Comparison of ENCODE assay signal across 22 cellular contexts in genomic region chr17:28492352-28493310, GRCh38. TPM values are rescaled to one million over a fixed set of nuclear protein-coding genes. Genes with fewer than 3 reads are reported as not detected.
DNase-seq lines count a peak whose midpoint lies in the region; ATAC-seq, FAIRE-seq and TF ChIP-seq lines count a peak whose summit lies in the region.
"Had no signal": no experiment of that assay in that cellular context is flagged by ENCODE, and none has a peak within 500 bp of the region (broad histone marks: within the 10 kb centered on the region; RNA-seq: fewer than 3 reads in every experiment).

No MANE protein-coding gene starts in this region.

- H3K4me3 ChIP-seq in BLaER1 (no peak overlapping the region), kidney (ENCODE audit: low read length in 2 of 2) (no peak overlapping the region)

- no peaks in the 10 kb centered on the region for H3K9me3 Mint-ChIP-seq in MCF 10A (ENCODE audit: unreplicated experiment)
- H3K9me3 Mint-ChIP-seq in activated naive CD4-positive, alpha-beta T cell treated with anti-CD3 and anti-CD28 coated beads, Interleukin-2, amount 50 U/mL, for 72 hours, result no peaks in the 10 kb centered on the region
- H3K9me3 Mint-ChIP-seq: activated T-cell treated with anti-CD3 and anti-CD28 coated beads, Interleukin-2, amount 50 U/mL, for 24 hours; CD8-positive, alpha-beta T cell; mesothelial cell of epicardium; neural crest cell; stimulated activated naive CD8-positive, alpha-beta T cell treated with anti-CD3 and anti-CD28 coated beads, Interleukin-15, amount 100 ng/mL, for 72 hours; T-cell had no signal

- no peak for ATAC-seq in activated naive CD4-positive, alpha-beta T cell treated with anti-CD3 and anti-CD28 coated beads, Interleukin-2, amount 50 U/mL, for 72 hours
- no peak for ATAC-seq in GM19397 (IDR thresholded peaks at IDR 0.05; ENCODE audit: unreplicated experiment)
- ATAC-seq: CD8-positive, alpha-beta T cell; Right ventricle myocardium inferior; stimulated activated naive CD8-positive, alpha-beta T cell treated with anti-CD3 and anti-CD28 coated beads, Interleukin-15, amount 100 ng/mL, for 72 hours; T-cell had no signal

- TF ChIP-seq POLR2A in GM12892 (IDR thresholded peaks at IDR 0.05; ENCODE audit: low read depth, low read length), result no peak

- CTCF ChIA-PET in MCF 10A (lab: Yijun Ruan, JAX), result interaction anchor here (0.6 to 5.9 kb wide), 32 partner anchors 9 to 1013 kb away, joined by 3 to 98 read pairs (median 4); partner anchors contain the start of gene RPL23A

- no peaks in the 10 kb centered on the region for H4K20me1 ChIP-seq in BLaER1

- H3K27ac Mint-ChIP-seq in MCF 10A (ENCODE audit: low read depth, unreplicated experiment), result peak overlapping the region; percentile 68
- H3K27ac Mint-ChIP-seq in activated naive CD4-positive, alpha-beta T cell treated with anti-CD3 and anti-CD28 coated beads, Interleukin-2, amount 50 U/mL, for 72 hours, result no peak overlapping the region
- H3K27ac Mint-ChIP-seq: activated naive CD8-positive, alpha-beta T cell; activated T-cell treated with anti-CD3 and anti-CD28 coated beads, Interleukin-2, amount 50 U/mL, for 24 hours; brain; CD8-positive, alpha-beta T cell; mesothelial cell of epicardium; stimulated activated naive CD8-positive, alpha-beta T cell treated with anti-CD3 and anti-CD28 coated beads, Interleukin-15, amount 100 ng/mL, for 72 hours; T-cell had no signal

- DNase-seq in M059J (ENCODE audit: low read depth) (peak; percentile 19), MCF 10A (ENCODE audit: unreplicated experiment) (peak; percentile 61), kidney (peak; percentile 15), GM12892 (ENCODE audit: insufficient read length) (no peak), NCI-H526 (lab: John Stamatoyannopoulos, UW) (no peak)
- no peak for DNase-seq in activated naive CD4-positive, alpha-beta T cell treated with anti-CD3 and anti-CD28 coated beads, Interleukin-2, amount 50 U/mL, for 72 hours (ENCODE audit: low spot score in 2 of 2)
- DNase-seq: activated CD4-positive, alpha-beta T cell treated with anti-CD3 and anti-CD28 coated beads, Interleukin-2, amount 50 U/mL, for 48 hours; activated T-cell treated with anti-CD3 and anti-CD28 coated beads, Interleukin-2, amount 50 U/mL, for 24 hours; CD8-positive, alpha-beta T cell; KBM-7; kidney glomerular epithelial cell; NCI-H1092; stimulated activated CD4-positive, alpha-beta T cell treated with anti-CD3 and anti-CD28 coated beads, Interleukin-15, amount 100 ng/mL, for 24 hours; stimulated activated naive CD8-positive, alpha-beta T cell treated with anti-CD3 and anti-CD28 coated beads, Interleukin-15, amount 100 ng/mL, for 72 hours; T-cell had no signal

- no TSS peak for BruUV-seq in MCF 10A (replicated peaks; lab: Mats Ljungman, UMichigan)

- intact Hi-C loops in MCF 10A (cut with micrococcal nuclease) (loop anchor here (5.0 kb wide), 2 partner anchors 155 to 260 kb away; partner anchors contain the start of genes IFT20 and TNFAIP1), kidney (cut with DNase I) (loop anchor here (10.0 kb wide), 1 partner anchor 122 kb away; the partner anchor contains the start of gene RSKR)

- peak overlapping the region; percentile 64 for H3K4me2 ChIP-seq in BLaER1

- H3K4me1 ChIP-seq in BLaER1 (peaks cover 61% of the 10 kb centered on the region), kidney (ENCODE audit: control insufficient read depth in 1 of 2, insufficient read depth in 1 of 2, low read depth in 1 of 2, low read length in 2 of 2) (peaks cover 16 to 27% of the 10 kb centered on the region in 2 donors)

- H3K9ac ChIP-seq in BLaER1, result peak overlapping the region; percentile 48; the same call in 1 of the 2 replicates
- H3K9ac ChIP-seq in kidney (ENCODE audit: low read length in 2 of 2), result no peak overlapping the region

- no peaks in the 10 kb centered on the region for H3K27me3 Mint-ChIP-seq in MCF 10A (ENCODE audit: insufficient read depth, unreplicated experiment)
- H3K27me3 Mint-ChIP-seq: activated naive CD8-positive, alpha-beta T cell; activated T-cell treated with anti-CD3 and anti-CD28 coated beads, Interleukin-2, amount 50 U/mL, for 24 hours had no signal

- H3K36me3 Mint-ChIP-seq in MCF 10A (ENCODE audit: insufficient read depth, unreplicated experiment), result no peaks in the 10 kb centered on the region
- no peaks in the 10 kb centered on the region for H3K36me3 Mint-ChIP-seq in activated naive CD4-positive, alpha-beta T cell treated with anti-CD3 and anti-CD28 coated beads, Interleukin-2, amount 50 U/mL, for 72 hours
- H3K36me3 Mint-ChIP-seq: activated naive CD8-positive, alpha-beta T cell; brain; CD8-positive, alpha-beta T cell; mesothelial cell of epicardium; T-cell had no signal

- no peak for FAIRE-seq in kidney (lab: Jason Lieb, UNC)
- FAIRE-seq in GM12892 (lab: Jason Lieb, UNC), result no peak

- POLR2A ChIA-PET in MCF 10A (lab: Yijun Ruan, JAX), result interaction anchor here (0.6 to 2.2 kb wide), 22 partner anchors 27 to 259 kb away, joined by 3 to 23 read pairs (median 4); partner anchors contain the start of genes IFT20, PIGS, POLDIP2 and SLC46A1

- H3K4me3 Mint-ChIP-seq in MCF 10A (ENCODE audit: unreplicated experiment), result no peak overlapping the region
- H3K4me3 Mint-ChIP-seq: activated naive CD8-positive, alpha-beta T cell; activated T-cell treated with anti-CD3 and anti-CD28 coated beads, Interleukin-2, amount 50 U/mL, for 24 hours; brain; CD8-positive, alpha-beta T cell; mesothelial cell of epicardium; neural crest cell; stimulated activated naive CD8-positive, alpha-beta T cell treated with anti-CD3 and anti-CD28 coated beads, Interleukin-15, amount 100 ng/mL, for 72 hours; T-cell had no signal

- H3K4me1 Mint-ChIP-seq in MCF 10A (ENCODE audit: insufficient read depth, unreplicated experiment), result peaks cover 8% of the 10 kb centered on the region
- H3K4me1 Mint-ChIP-seq: brain, T-cell had no signal

- H3K36me3 ChIP-seq in BLaER1, result no peaks in the 10 kb centered on the region
- peaks cover 0 to 3% of the 10 kb centered on the region in 2 donors for H3K36me3 ChIP-seq in kidney (ENCODE audit: control insufficient read depth in 1 of 2, insufficient read depth in 2 of 2, low read length in 2 of 2)

- H3K27ac ChIP-seq in BLaER1, result peak overlapping the region; percentile 77
- no peak overlapping the region for H3K27ac ChIP-seq in kidney (ENCODE audit: low read depth in 2 of 2, low read length in 2 of 2)

- TF ChIP-seq CTCF in MCF 10A (IDR thresholded peaks at IDR 0.05; ENCODE audit: unreplicated experiment) (no peak), kidney (IDR thresholded peaks at IDR 0.05; ENCODE audit: borderline replicate concordance, extremely low read depth, insufficient read depth) (no peak)

- H3K27me3 ChIP-seq in BLaER1, result no peaks in the 10 kb centered on the region

- H3K9me3 ChIP-seq in BLaER1, result no peaks in the 10 kb centered on the region
- no peaks in the 10 kb centered on the region for H3K9me3 ChIP-seq in kidney (ENCODE audit: control insufficient read depth in 1 of 2, low read length in 2 of 2)

RNA-seq across cellular contexts. Expression of gene FOXN1, which starts 13.5 kb away (rescaled TPM):
- not detected in 2 replicates for total RNA-seq in M059J (2014; rRNA removed; shearing (Covaris generic))
- total RNA-seq in MCF 10A (2022) (not detected in 2 replicates), kidney (not detected)
- not detected for polyA plus RNA-seq in kidney (ENCODE audit: insufficient read depth, low read depth, low replicate concordance)
- total RNA-seq in activated naive CD4-positive, alpha-beta T cell treated with anti-CD3 and anti-CD28 coated beads, Interleukin-2, amount 50 U/mL, for 72 hours, result not detected
- not detected for polyA plus RNA-seq in GM12892 (2012; ENCODE audit: missing spikeins)
- total RNA-seq: CD8-positive, alpha-beta T cell; neural crest cell; Right ventricle myocardium inferior; T-cell had no signal

RNA-seq across cellular contexts. Expression of gene SLC13A2, which starts 19.2 kb away (rescaled TPM):
- total RNA-seq in M059J (2014; rRNA removed; shearing (Covaris generic)), result not detected in 2 replicates
- not detected in 2 replicates for total RNA-seq in MCF 10A (2022)
- 1.1 TPM for total RNA-seq in kidney
- 69.0 TPM for polyA plus RNA-seq in kidney (ENCODE audit: insufficient read depth, low read depth, low replicate concordance)
- total RNA-seq in activated naive CD4-positive, alpha-beta T cell treated with anti-CD3 and anti-CD28 coated beads, Interleukin-2, amount 50 U/mL, for 72 hours, result not detected
- not detected for polyA plus RNA-seq in GM12892 (2012; ENCODE audit: missing spikeins)
- total RNA-seq: CD8-positive, alpha-beta T cell; mesothelial cell of epicardium; neural crest cell; Right ventricle myocardium inferior; T-cell had no signal

RNA-seq across cellular contexts. Expression of gene UNC119, which starts 59.8 kb away (rescaled TPM):
- 29.8 and 36.9 TPM in 2 replicates for total RNA-seq in M059J (2014; rRNA removed; shearing (Covaris generic))
- 12.5 and 13.7 TPM in 2 replicates for total RNA-seq in MCF 10A (2022)
- total RNA-seq in kidney, result 19.0 TPM
- polyA plus RNA-seq in kidney (ENCODE audit: insufficient read depth, low read depth, low replicate concordance), result 60.7 TPM
- 10 to 100 TPM; 53.0 to 56.6 TPM for total RNA-seq in activated naive CD4-positive, alpha-beta T cell treated with anti-CD3 and anti-CD28 coated beads, Interleukin-2, amount 50 U/mL, for 72 hours
- 66.8 TPM for polyA plus RNA-seq in GM12892 (2012; ENCODE audit: missing spikeins)

Comparison
In these comparisons a context has a peak if more than half of its experiments do, and no peak if none do; other contexts are left out.
1. DNase-seq: peak in M059J (single experiment), MCF 10A (single experiment) and kidney (single experiment); none in activated naive CD4-positive, alpha-beta T cell treated with anti-CD3 and anti-CD28 coated beads, Interleukin-2, amount 50 U/mL, for 72 hours (0 of 2), GM12892 (single experiment) and NCI-H526 (0 of 2).